ENCODE assay signal across 8 cellular contexts in the genomic region with DNA sequence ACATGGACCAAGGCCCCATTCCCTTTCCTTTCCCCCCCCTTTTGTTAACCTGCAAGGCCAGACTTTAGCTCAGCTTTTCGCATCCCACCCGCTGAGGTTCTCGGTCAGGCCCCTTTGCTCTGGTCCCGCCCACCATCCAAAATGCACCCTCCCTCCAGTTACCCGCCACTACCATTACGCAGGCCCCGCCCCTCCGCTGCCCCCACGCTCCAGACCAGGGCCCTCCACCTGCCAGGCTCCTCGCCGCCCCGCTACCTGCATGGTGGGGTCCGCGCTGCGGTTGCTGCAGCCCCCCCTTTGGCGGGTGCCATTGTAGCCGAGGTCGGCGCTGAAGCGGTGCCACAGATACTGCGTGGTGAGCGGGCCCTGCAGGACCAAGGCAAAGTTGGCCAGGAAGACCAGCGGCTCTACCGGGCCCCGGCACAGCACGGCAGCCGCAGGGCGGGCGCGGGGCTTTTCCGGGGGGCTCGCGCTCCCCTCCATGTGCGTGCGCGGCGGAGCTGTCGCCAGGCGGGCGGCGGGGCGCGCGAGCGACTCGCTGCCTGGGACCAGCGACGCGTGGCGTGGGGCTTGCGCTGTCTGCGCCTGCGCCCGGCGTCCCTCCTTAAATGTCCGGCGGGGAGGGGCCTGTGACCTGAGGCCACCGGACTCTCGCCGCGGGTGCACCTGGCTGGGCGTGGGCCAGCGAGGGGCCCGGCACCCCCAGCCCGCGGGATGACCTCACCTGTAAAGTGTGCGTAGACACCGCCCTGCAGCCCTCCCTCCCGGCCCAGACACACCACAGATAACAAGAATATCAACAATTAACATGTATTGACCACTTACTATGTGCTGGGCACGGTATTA. TPM values are rescaled to one million over a fixed set of nuclear protein-coding genes. Genes with fewer than 3 reads are reported as not detected.
DNase-seq lines count a peak whose midpoint lies in the region; ATAC-seq and TF ChIP-seq lines count a peak whose summit lies in the region.

SLC46A1 (minus strand) TSS at position 581 of the 846 bp plus-strand sequence; CDS start at position 483, 98 bp downstream.

- H3K9me3 ChIP-seq in SK-N-MC (ENCODE audit: low read depth, low read length) (no peaks in the 10 kb centered on the region), body of pancreas (no peaks in the 10 kb centered on the region), iPS-20b (ENCODE audit: insufficient read depth, low read depth, low read length) (no peaks in the 10 kb centered on the region), skeletal muscle tissue (ENCODE audit: control insufficient read depth in 3 of 3, low read length in 3 of 3) (no peaks in the 10 kb centered on the region)

- H3K4me1 ChIP-seq in body of pancreas (peaks cover 22% of the 10 kb centered on the region), iPS-20b (ENCODE audit: insufficient read depth, low read length) (peaks cover 51% of the 10 kb centered on the region), skeletal muscle tissue (ENCODE audit: control insufficient read depth in 3 of 3, insufficient read depth in 3 of 3, low read length in 3 of 3) (peaks cover 17 to 21% (median 18%) of the 10 kb centered on the region in 3 donors)

- H3K4me3 Mint-ChIP-seq in IgD-negative memory B cell = peak within 1 kb of the TSS; percentile 83 to 93 (median 88)

- H3K4me3 ChIP-seq in AG10803 (ENCODE audit: low read length) (peak within 1 kb of the TSS; percentile 68), SK-N-MC (peak within 1 kb of the TSS; percentile 88), body of pancreas (peak within 1 kb of the TSS; percentile 85 to 86), iPS-20b (ENCODE audit: low read length) (peak within 1 kb of the TSS; percentile 55), skeletal muscle tissue (ENCODE audit: low read length in 3 of 3) (peak within 1 kb of the TSS; percentile 80 to 87 (median 85))

- TF ChIP-seq POLR2A in body of pancreas (IDR thresholded peaks at IDR 0.05) = peak in 1 of 3 donors; percentile 37

- no peaks in the 10 kb centered on the region for H3K36me3 Mint-ChIP-seq in IgD-negative memory B cell

- H3K36me3 ChIP-seq in SK-N-MC (ENCODE audit: insufficient read depth, low read length) (no peaks in the 10 kb centered on the region), body of pancreas (replicated peaks in 1 of 2; ENCODE audit: insufficient read depth in 1 of 2, low read depth in 2 of 2) (peaks cover 0 to 2% of the 10 kb centered on the region in 2 donors), iPS-20b (ENCODE audit: insufficient read depth, low read depth, low read length) (no peaks in the 10 kb centered on the region), skeletal muscle tissue (ENCODE audit: control insufficient read depth in 3 of 3, insufficient read depth in 3 of 3, low read length in 3 of 3) (peaks cover 11 to 14% (median 12%) of the 10 kb centered on the region in 3 donors)

- H3K27me3 Mint-ChIP-seq in IgD-negative memory B cell = no peaks in the 10 kb centered on the region

- peak within 1 kb of the TSS; percentile 63 for H3K9ac ChIP-seq in SK-N-MC (ENCODE audit: insufficient read length)
- H3K9ac ChIP-seq in iPS-20b (ENCODE audit: low read depth, low read length) = peak within 1 kb of the TSS; percentile 70; the same call in 1 of the 2 replicates
- H3K9ac ChIP-seq in skeletal muscle tissue (ENCODE audit: low read depth in 1 of 3, low read length in 3 of 3) = peak within 1 kb of the TSS; percentile 56 to 83 (median 70)

- intact Hi-C loops in body of pancreas (cut with DNase I) = no loop called here

- H3K27ac ChIP-seq in SK-N-MC (no peak within 1 kb of the TSS), body of pancreas (peak within 1 kb of the TSS; percentile 11 to 64 (median 50)), iPS-20b (ENCODE audit: low read length) (no peak within 1 kb of the TSS), skeletal muscle tissue (ENCODE audit: low read depth, low read length) (no peak within 1 kb of the TSS)

- H3K4me1 Mint-ChIP-seq in IgD-negative memory B cell = peaks cover 6 to 9% (median 8%) of the 10 kb centered on the region in 3 donors

- 0 to 1% methylated on average over 12 to 67 of the region's 70 CpGs for WGBS in body of pancreas, 2 donors

- H3K27me3 ChIP-seq in body of pancreas (no peaks in the 10 kb centered on the region), iPS-20b (ENCODE audit: insufficient read depth, low read length) (peaks cover 52% of the 10 kb centered on the region), skeletal muscle tissue (ENCODE audit: control insufficient read depth in 3 of 3, insufficient read depth in 3 of 3, low read length in 3 of 3) (no peaks in the 10 kb centered on the region)

- no peaks in the 10 kb centered on the region for H3K9me3 Mint-ChIP-seq in IgD-negative memory B cell

- TF ChIP-seq CTCF in AG10803 (conservative IDR thresholded peaks at IDR 0.05; ENCODE audit: low read length) (no peak), body of pancreas (IDR thresholded peaks at IDR 0.05) (no peak)

- peak within 1 kb of the TSS in 1 of 3 donors; percentile 53 for H3K27ac Mint-ChIP-seq in IgD-negative memory B cell

- peak; percentile 26 for DNase-seq in AG10803 (ENCODE audit: low read depth)
- DNase-seq in GM19238 (ENCODE audit: insufficient read length, low spot score) = peak; percentile 61
- DNase-seq in SK-N-MC (ENCODE audit: low read depth, low spot score) = no peak
- DNase-seq in body of pancreas = peak; percentile 60 to 74 (median 66)

- ATAC-seq in body of pancreas = peak; percentile 65
- ATAC-seq in HG02938 (IDR thresholded peaks at IDR 0.05; ENCODE audit: unreplicated experiment) = no peak

RNA-seq across cellular contexts. Expression of gene SLC46A1, which starts in this region (rescaled TPM):
- polyA plus RNA-seq in IgD-negative memory B cell = 2.4 TPM
- total RNA-seq in body of pancreas = 10 to 100 TPM in 1 of 2 donors, 1 to 10 TPM in 1; 8.6 to 17.6 TPM
- total RNA-seq in skeletal muscle tissue = 4.7 TPM

Comparison
In these comparisons a context has a peak if more than half of its experiments do, and no peak if none do; other contexts are left out.
1. H3K27ac ChIP-seq: peak in body of pancreas (4 of 4); none in SK-N-MC (single experiment), iPS-20b (single experiment) and skeletal muscle tissue (single experiment).
2. Peak in every context shown above with its lines, with median percentiles within 50 percentile points of each other: H3K4me3 ChIP-seq and H3K9ac ChIP-seq.